18 cellular contexts compared by ENCODE assay signal in genomic region chr2:95021015-95021399, GRCh38. TPM values are rescaled to one million over a fixed set of nuclear protein-coding genes. Genes with fewer than 3 reads are reported as not detected.
DNase-seq lines count a peak whose midpoint lies in the region; ATAC-seq and TF ChIP-seq lines count a peak whose summit lies in the region.
"Had no signal": no experiment of that assay in that cellular context is flagged by ENCODE, and none has a peak within 500 bp of the region (broad histone marks: within the 10 kb centered on the region; RNA-seq: fewer than 3 reads in every experiment).

No MANE protein-coding gene starts in this region.

- no peaks in the 10 kb centered on the region for H3K79me2 ChIP-seq in mammary epithelial cell (ENCODE audit: insufficient read depth, low read length)

- H3K27me3 Mint-ChIP-seq in naive thymus-derived CD4-positive, alpha-beta T cell, result peaks cover 0 to 3% (median 0%) of the 10 kb centered on the region in 5 donors
- peaks cover 24% of the 10 kb centered on the region for H3K27me3 Mint-ChIP-seq in glutamatergic neuron (ENCODE audit: unreplicated experiment)

- ATAC-seq in naive thymus-derived CD4-positive, alpha-beta T cell, result no peak
- ATAC-seq in GM18870 (IDR thresholded peaks at IDR 0.05; ENCODE audit: unreplicated experiment), result no peak
- ATAC-seq: HCT116, Panc1 had no signal

- H3K4me3 ChIP-seq in breast epithelium (no peak overlapping the region), mammary epithelial cell (replicated peaks in 1 of 3; ENCODE audit: insufficient read depth in 1 of 3, low read depth in 2 of 3, low read length in 3 of 3) (no peak overlapping the region)
- no peak overlapping the region for H3K4me3 ChIP-seq in naive thymus-derived CD4-positive, alpha-beta T cell (ENCODE audit: low read length)
- H3K4me3 ChIP-seq: GM23248 had no signal

- peaks cover 19 to 61% (median 51%) of the 10 kb centered on the region in 7 donors for H3K4me1 Mint-ChIP-seq in naive thymus-derived CD4-positive, alpha-beta T cell
- H3K4me1 Mint-ChIP-seq in glutamatergic neuron (ENCODE audit: low read depth, unreplicated experiment), result peaks cover 13% of the 10 kb centered on the region

- peak overlapping the region in 5 of 9 donors; percentile 15 to 66 (median 48) for H3K27ac Mint-ChIP-seq in naive thymus-derived CD4-positive, alpha-beta T cell
- H3K27ac Mint-ChIP-seq in glutamatergic neuron (ENCODE audit: unreplicated experiment), result no peak overlapping the region

- intact Hi-C loops in breast epithelium (cut with DNase I; ENCODE audit: low total_unique reads) (no loop called here), mammary epithelial cell (cut with micrococcal nuclease) (no loop called here)
- intact Hi-C loops in naive thymus-derived CD4-positive, alpha-beta T cell (cut with micrococcal nuclease), result loop anchor here in 1 of 2 donors (10.0 kb wide), 1 partner anchor 1514 kb away; the partner anchor contains the start of gene ARID5A

- DNase-seq in breast epithelium (ENCODE audit: low spot score in 2 of 2) (no peak), mammary epithelial cell (no peak), glutamatergic neuron (no peak), GF-D8 (lab: John Stamatoyannopoulos, UW) (no peak)
- no peak for DNase-seq in naive thymus-derived CD4-positive, alpha-beta T cell
- DNase-seq: AML-193, Calu3, GDM1, GM23248, MV-4-11, NCI-H1694, NCI-H446, NCI-H748 treated with DMSO at 0.1 percent for 48 hours, SHP77 had no signal

- no peak overlapping the region for H3K9ac ChIP-seq in mammary epithelial cell (ENCODE audit: insufficient read depth, low read length)
- H3K9ac ChIP-seq: GM23248 had no signal

- H3K27me3 ChIP-seq in breast epithelium (peaks cover 0 to 39% of the 10 kb centered on the region in 2 donors), mammary epithelial cell (ENCODE audit: insufficient read depth, low read length) (peaks cover 3% of the 10 kb centered on the region)
- no peaks in the 10 kb centered on the region for H3K27me3 ChIP-seq in naive thymus-derived CD4-positive, alpha-beta T cell (ENCODE audit: control insufficient read depth in 2 of 2, insufficient read depth in 2 of 2, low read length in 2 of 2)

- no peaks in the 10 kb centered on the region for H3K9me3 ChIP-seq in breast epithelium
- no peaks in the 10 kb centered on the region for H3K9me3 ChIP-seq in mammary epithelial cell (replicated peaks; ENCODE audit: insufficient read depth, low read length)
- H3K9me3 ChIP-seq in naive thymus-derived CD4-positive, alpha-beta T cell (ENCODE audit: control insufficient read depth in 2 of 3, low read length in 3 of 3), result no peaks in the 10 kb centered on the region

- peaks cover 0 to 9% (median 4%) of the 10 kb centered on the region in 5 donors for H3K36me3 Mint-ChIP-seq in naive thymus-derived CD4-positive, alpha-beta T cell
- H3K36me3 Mint-ChIP-seq in glutamatergic neuron (ENCODE audit: unreplicated experiment), result peaks cover 4% of the 10 kb centered on the region

- H3K9me3 Mint-ChIP-seq in naive thymus-derived CD4-positive, alpha-beta T cell, result peaks cover 0 to 3% (median 0%) of the 10 kb centered on the region in 11 donors
- peaks cover 10% of the 10 kb centered on the region for H3K9me3 Mint-ChIP-seq in glutamatergic neuron (ENCODE audit: unreplicated experiment)

- H3K36me3 ChIP-seq in breast epithelium, result no peaks in the 10 kb centered on the region
- H3K36me3 ChIP-seq in mammary epithelial cell (ENCODE audit: insufficient read depth, low read length), result no peaks in the 10 kb centered on the region
- peaks cover 0 to 5% (median 0%) of the 10 kb centered on the region in 3 experiments for H3K36me3 ChIP-seq in naive thymus-derived CD4-positive, alpha-beta T cell (ENCODE audit: control insufficient read depth in 2 of 3, insufficient read depth in 3 of 3, low read length in 3 of 3)

- CTCF ChIA-PET in mammary epithelial cell (lab: Charles Lee; ENCODE audit: low non-redundant PET), result no interaction called here
- CTCF ChIA-PET in naive thymus-derived CD4-positive, alpha-beta T cell (lab: Charles Lee), result interaction anchor here (6.0 to 10.4 kb wide), 2 partner anchors 59 to 95 kb away, joined by 116 to 502 read pairs; no protein-coding TSS in a partner anchor

- peaks cover 0 to 4% of the 10 kb centered on the region in 2 donors for H3K4me1 ChIP-seq in breast epithelium
- H3K4me1 ChIP-seq in mammary epithelial cell (ENCODE audit: insufficient read depth, low read length), result no peaks in the 10 kb centered on the region
- peaks cover 9 to 26% of the 10 kb centered on the region in 2 donors for H3K4me1 ChIP-seq in naive thymus-derived CD4-positive, alpha-beta T cell (ENCODE audit: control insufficient read depth in 2 of 2, insufficient read depth in 2 of 2, low read length in 2 of 2)

- WGBS in mammary epithelial cell (ENCODE audit: low coverage, missing lambda C conversion rate), result 73% methylated on average over 5 of the region's 5 CpGs

- dilution Hi-C loops in mammary epithelial cell (cut with HindIII; ENCODE audit: low sequenced_read_pairs), result no loop called here

- POLR2A ChIA-PET in naive thymus-derived CD4-positive, alpha-beta T cell (lab: Charles Lee), result interaction anchor here (12.5 to 16.0 kb wide), 2 partner anchors 36 to 57 kb away, joined by 380 to 1031 read pairs; no protein-coding TSS in a partner anchor

- no TSS peak for BruUV-seq in mammary epithelial cell (replicated peaks; lab: Mats Ljungman, UMichigan)

- TF ChIP-seq POLR2A in breast epithelium (IDR thresholded peaks at IDR 0.05), result no peak

- TF ChIP-seq CTCF in breast epithelium (IDR thresholded peaks at IDR 0.05) (no peak), mammary epithelial cell (conservative IDR thresholded peaks at IDR 0.05 in 1 of 2, IDR thresholded peaks at IDR 0.05 in 1 of 2; ENCODE audit: extremely low read depth in 1 of 2, insufficient read depth in 1 of 2, low read depth in 1 of 2, low read length in 2 of 2) (no peak), glutamatergic neuron (IDR thresholded peaks at IDR 0.05; ENCODE audit: partially characterized antibody, unreplicated experiment) (no peak)

- in situ Hi-C loops in mammary epithelial cell (cut with MboI; ENCODE audit: low sequenced_read_pairs in 2 of 2), result no loop called here

- peaks cover 1% of the 10 kb centered on the region for H4K20me1 ChIP-seq in mammary epithelial cell (ENCODE audit: insufficient read depth, low read length)

- H2AFZ ChIP-seq in mammary epithelial cell (ENCODE audit: low read depth, low read length), result no peak overlapping the region
- H2AFZ ChIP-seq: GM23248 had no signal

- H3K27ac ChIP-seq in breast epithelium (peak overlapping the region; percentile 32 to 48), mammary epithelial cell (ENCODE audit: insufficient read depth, low read depth, low read length) (no peak overlapping the region), cingulate gyrus (ENCODE audit: low read depth, low read length) (peak overlapping the region; percentile 98)
- H3K27ac ChIP-seq in naive thymus-derived CD4-positive, alpha-beta T cell (ENCODE audit: low read depth, low read length), result no peak overlapping the region
- H3K27ac ChIP-seq: GM23248 had no signal

- no peak overlapping the region for H3K4me3 Mint-ChIP-seq in naive thymus-derived CD4-positive, alpha-beta T cell
- no peak overlapping the region for H3K4me3 Mint-ChIP-seq in glutamatergic neuron (ENCODE audit: unreplicated experiment)

- no peak overlapping the region for H3K4me2 ChIP-seq in mammary epithelial cell (ENCODE audit: insufficient read depth, low read depth, low read length)

RNA-seq across cellular contexts. Expression of gene MAL, which starts 4.5 kb away (rescaled TPM):
- 1 to 10 TPM in 1 of 3 donors, under 1 TPM in 1, not detected in 1; 0.32 to 2.3 TPM for total RNA-seq in breast epithelium
- total RNA-seq in mammary epithelial cell, result not detected
- polyA plus RNA-seq in mammary epithelial cell, result not detected
- polyA minus RNA-seq in mammary epithelial cell, result not detected
- 100 to 1,000 TPM; 124 to 575 (median 159) TPM for total RNA-seq in naive thymus-derived CD4-positive, alpha-beta T cell
- polyA plus RNA-seq in naive thymus-derived CD4-positive, alpha-beta T cell, result 100 to 1,000 TPM; 355 to 408 TPM
- total RNA-seq in glutamatergic neuron (ENCODE audit: unreplicated experiment), result 9.0 TPM
- total RNA-seq: Calu3, GM23248 had no signal
- polyA plus RNA-seq: GM23248 had no signal

Comparison
In these comparisons a context has a peak if more than half of its experiments do, and no peak if none do; other contexts are left out.
1. H3K27ac ChIP-seq: peak in breast epithelium (2 of 2) and cingulate gyrus (single experiment); none in mammary epithelial cell (single experiment) and naive thymus-derived CD4-positive, alpha-beta T cell (single experiment).
2. RNA of gene MAL, which starts 4.5 kb away (total RNA-seq): 124 to 575 TPM in naive thymus-derived CD4-positive, alpha-beta T cell; 9.0 TPM in glutamatergic neuron (single experiment), 0.32 to 2.3 TPM in breast epithelium and not detected in mammary epithelial cell; every median in the first group is over 10 times any median in the second.